13 cellular contexts compared by ENCODE assay signal in genomic region chr10:3741688-3742461, GRCh38. TPM values are rescaled to one million over a fixed set of nuclear protein-coding genes. Genes with fewer than 3 reads are reported as not detected.
DNase-seq lines count a peak whose midpoint lies in the region; ATAC-seq, FAIRE-seq and TF ChIP-seq lines count a peak whose summit lies in the region.
"Had no signal": no experiment of that assay in that cellular context is flagged by ENCODE, and none has a peak within 500 bp of the region (broad histone marks: within the 10 kb centered on the region; RNA-seq: fewer than 3 reads in every experiment).

No MANE protein-coding gene starts in this region.

- CTCF ChIA-PET in MCF 10A (lab: Yijun Ruan, JAX) = interaction anchor here (0.9 to 1.0 kb wide), 2 partner anchors 12 to 85 kb away, joined by 3 to 4 read pairs; no protein-coding TSS in a partner anchor
- CTCF ChIA-PET in T-cell (lab: Charles Lee) = no interaction called here

- H3K4me3 ChIP-seq in breast epithelium = peak overlapping the region in 1 of 3 donors; percentile 23
- peak overlapping the region; percentile 36 for H3K4me3 ChIP-seq in fibroblast of the aortic adventitia (ENCODE audit: low read depth, low read length)
- peak overlapping the region in 1 of 2 donors; percentile 14 for H3K4me3 ChIP-seq in uterus
- H3K4me3 ChIP-seq: BLaER1, ovary had no signal

- FAIRE-seq in GM12892 (lab: Jason Lieb, UNC) = no peak
- FAIRE-seq: endometrium had no signal

- peak overlapping the region; percentile 21 to 54 for H3K27ac ChIP-seq in breast epithelium
- H3K27ac ChIP-seq in uterus = peak overlapping the region; percentile 23 to 59
- H3K27ac ChIP-seq: BLaER1 had no signal

- intact Hi-C loops in breast epithelium (cut with DNase I; ENCODE audit: low total_unique reads) = no loop called here
- intact Hi-C loops in MCF 10A (cut with micrococcal nuclease) = loop anchor here (2.0 to 5.0 kb wide), 2 partner anchors 273 to 510 kb away; no protein-coding TSS in a partner anchor
- intact Hi-C loops in uterus (cut with DNase I; ENCODE audit: low total_unique reads) = no loop called here
- intact Hi-C loops in posterior cingulate gyrus (cut with DNase I) = no loop called here

- POLR2A ChIA-PET in MCF 10A (lab: Yijun Ruan, JAX) = interaction anchor here (0.6 to 3.7 kb wide), 7 partner anchors 8 to 276 kb away, joined by 3 to 53 read pairs (median 36); partner anchors contain the start of gene KLF6
- POLR2A ChIA-PET in T-cell (lab: Charles Lee) = interaction anchor here in 1 of 2 donors (0.6 kb wide), 1 partner anchor 91 kb away, joined by 5 read pairs; no protein-coding TSS in a partner anchor

- no peaks in the 10 kb centered on the region for H3K9me3 ChIP-seq in breast epithelium
- no peaks in the 10 kb centered on the region for H3K9me3 ChIP-seq in uterus
- H3K9me3 ChIP-seq: BLaER1, ovary had no signal

- H3K27me3 ChIP-seq in breast epithelium (no peaks in the 10 kb centered on the region), uterus (no peaks in the 10 kb centered on the region)
- H3K27me3 ChIP-seq: BLaER1, ovary had no signal

- no peak for TF ChIP-seq POLR2A in breast epithelium (IDR thresholded peaks at IDR 0.05)
- TF ChIP-seq POLR2A in uterus (IDR thresholded peaks at IDR 0.05) = no peak
- TF ChIP-seq POLR2A in GM12892 (IDR thresholded peaks at IDR 0.05; ENCODE audit: low read depth, low read length) = no peak

- DNase-seq in breast epithelium (ENCODE audit: low spot score in 2 of 2) = no peak
- no peak for DNase-seq in MCF 10A (ENCODE audit: unreplicated experiment)
- no peak for DNase-seq in T-cell
- peak; percentile 86 for DNase-seq in fibroblast of the aortic adventitia (ENCODE audit: low read depth)
- DNase-seq in uterus = no peak
- DNase-seq in posterior cingulate gyrus = no peak
- DNase-seq in activated effector memory CD4-positive, alpha-beta T cell treated with Interleukin-2 at 50 U/mL for 16 hours = no peak
- no peak for DNase-seq in GM12892 (ENCODE audit: insufficient read length)
- DNase-seq: kidney glomerular epithelial cell, ovary had no signal

- H3K36me3 ChIP-seq in breast epithelium = no peaks in the 10 kb centered on the region
- H3K36me3 ChIP-seq in uterus = no peaks in the 10 kb centered on the region
- H3K36me3 ChIP-seq: BLaER1, ovary had no signal

- H3K27ac Mint-ChIP-seq in MCF 10A (ENCODE audit: low read depth, unreplicated experiment) = no peak overlapping the region
- peak overlapping the region; percentile 92 to 96 for H3K27ac Mint-ChIP-seq in T-cell
- H3K27ac Mint-ChIP-seq: activated naive CD4-positive, alpha-beta T cell treated with anti-CD3 and anti-CD28 coated beads, Interleukin-2, amount 50 U/mL, for 72 hours had no signal

- no peaks in the 10 kb centered on the region for H3K9me3 Mint-ChIP-seq in MCF 10A (ENCODE audit: unreplicated experiment)
- no peaks in the 10 kb centered on the region for H3K9me3 Mint-ChIP-seq in T-cell
- H3K9me3 Mint-ChIP-seq: activated naive CD4-positive, alpha-beta T cell treated with anti-CD3 and anti-CD28 coated beads, Interleukin-2, amount 50 U/mL, for 72 hours had no signal

- H3K27me3 Mint-ChIP-seq in MCF 10A (ENCODE audit: insufficient read depth, unreplicated experiment) (no peaks in the 10 kb centered on the region), T-cell (no peaks in the 10 kb centered on the region)

- no TSS peak for BruUV-seq in MCF 10A (replicated peaks; lab: Mats Ljungman, UMichigan)

- H3K4me3 Mint-ChIP-seq in MCF 10A (ENCODE audit: unreplicated experiment) (no peak overlapping the region), T-cell (peak overlapping the region; percentile 7 to 79 (median 64))

- TF ChIP-seq CTCF in breast epithelium (IDR thresholded peaks at IDR 0.05) (no peak), MCF 10A (IDR thresholded peaks at IDR 0.05; ENCODE audit: unreplicated experiment) (no peak), fibroblast of the aortic adventitia (IDR thresholded peaks at IDR 0.05; ENCODE audit: insufficient read depth, low read length) (no peak), uterus (IDR thresholded peaks at IDR 0.05) (no peak)

- H3K4me1 ChIP-seq in breast epithelium (no peaks in the 10 kb centered on the region), uterus (no peaks in the 10 kb centered on the region)

- peak in 2 of 4 experiments; percentile 27 to 39 for ATAC-seq in T-cell (replicated peaks in 1 of 4)
- ATAC-seq: activated naive CD4-positive, alpha-beta T cell treated with anti-CD3 and anti-CD28 coated beads, Interleukin-2, amount 50 U/mL, for 72 hours had no signal

- H3K36me3 Mint-ChIP-seq in MCF 10A (ENCODE audit: insufficient read depth, unreplicated experiment) (no peaks in the 10 kb centered on the region), T-cell (no peaks in the 10 kb centered on the region)
- H3K36me3 Mint-ChIP-seq: activated naive CD4-positive, alpha-beta T cell treated with anti-CD3 and anti-CD28 coated beads, Interleukin-2, amount 50 U/mL, for 72 hours had no signal

- peaks cover 15% of the 10 kb centered on the region for H3K4me1 Mint-ChIP-seq in MCF 10A (ENCODE audit: insufficient read depth, unreplicated experiment)
- H3K4me1 Mint-ChIP-seq in T-cell = peaks cover 6 to 29% (median 24%) of the 10 kb centered on the region in 3 donors

RNA-seq across cellular contexts. Expression of gene KLF6, which starts 43.1 kb away (rescaled TPM):
- total RNA-seq in breast epithelium (100 to 1,000 TPM; 132 to 347 (median 186) TPM), MCF 10A (2022) (253 and 282 TPM in 2 replicates), T-cell (1,000 to 10,000 TPM in 1 of 5 donors, 100 to 1,000 TPM in 4; 285 to 1,180 (median 400) TPM), fibroblast of the aortic adventitia (ENCODE audit: low replicate concordance) (47.8 and 52.1 TPM in 2 replicates), uterus (100 to 1,000 TPM in 2 of 4 donors, 10 to 100 TPM in 2; 47.9 to 128 (median 87.4) TPM)
- 43.8 TPM for polyA plus RNA-seq in GM12892 (2012; ENCODE audit: missing spikeins)
